In the genomic region with DNA sequence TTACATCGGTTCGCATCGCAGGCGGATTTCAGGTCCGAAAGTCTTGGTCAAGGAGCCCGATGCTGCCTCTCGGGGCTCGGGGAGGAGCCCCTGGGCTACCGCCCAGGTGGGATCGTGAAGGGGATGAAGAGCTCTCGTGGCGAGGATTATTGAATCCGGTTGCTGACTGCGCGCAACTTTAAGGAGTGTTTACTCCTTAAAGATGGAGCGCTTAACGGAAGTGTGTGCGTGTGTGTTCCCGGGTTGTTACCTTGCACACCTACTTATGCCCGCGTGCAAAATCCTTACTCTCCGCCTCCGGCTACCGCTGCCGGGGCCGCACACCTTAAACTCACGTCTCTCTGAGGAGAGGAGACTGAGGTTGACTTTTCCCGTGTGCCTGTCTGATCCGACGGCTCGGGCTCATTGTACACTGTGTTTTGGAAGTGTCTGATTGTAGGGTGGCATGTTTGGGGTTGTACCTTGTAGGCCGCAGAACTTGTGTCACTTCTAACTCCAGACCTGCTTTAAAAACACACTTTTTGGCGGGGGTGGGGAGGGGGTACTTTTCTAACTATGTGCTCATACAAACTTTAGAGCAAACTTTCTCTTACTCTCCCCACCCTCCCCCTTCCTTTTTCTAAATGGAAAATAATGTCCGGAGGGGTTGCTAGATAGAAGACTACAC, we compare ENCODE assay signal across 8 cellular contexts. TPM values are rescaled to one million over a fixed set of nuclear protein-coding genes. Genes with fewer than 3 reads are reported as not detected.
DNase-seq lines count a peak whose midpoint lies in the region; ATAC-seq and TF ChIP-seq lines count a peak whose summit lies in the region.
"Not testable (repeated sequence)": the region's sequence is repeated elsewhere in the genome, so short reads cannot be mapped to it uniquely, and the experiment has no call there.

No MANE protein-coding gene starts in this region.

- CTCF ChIA-PET in AG04450 (lab: Charles Lee) = not testable (repeated sequence)

- H3K27ac ChIP-seq in AG04450 (ENCODE audit: low read depth, low read length) = peak overlapping the region; percentile 31
- H3K27ac ChIP-seq in dorsolateral prefrontal cortex = peak overlapping the region in 58 of 59 donors; percentile 23 to 96 (median 83)
- H3K27ac ChIP-seq in right cardiac atrium (ENCODE audit: low read length) = peak overlapping the region; percentile 54
- peak overlapping the region; percentile 69 for H3K27ac ChIP-seq in muscle layer of duodenum (ENCODE audit: low read length)

- H3K4me1 ChIP-seq in right cardiac atrium (ENCODE audit: control insufficient read depth, insufficient read depth, low read length); muscle layer of duodenum (ENCODE audit: control insufficient read depth in 1 of 2, insufficient read depth in 2 of 2, low read length in 2 of 2): not testable (repeated sequence)

- H3K27me3 ChIP-seq in AG04450 (ENCODE audit: control insufficient read depth, insufficient read depth, low read length); dorsolateral prefrontal cortex; right cardiac atrium (ENCODE audit: control insufficient read depth, insufficient read depth); muscle layer of duodenum (ENCODE audit: low read depth, low read length): not testable (repeated sequence)
- H3K27me3 ChIP-seq in H7 (ENCODE audit: control insufficient read depth, insufficient read depth, low read length) = peaks cover 21% of the 10 kb centered on the region

- ATAC-seq in right cardiac atrium = peak; percentile 24 to 44

- H3K4me3 ChIP-seq in AG04450 (ENCODE audit: low read depth, low read length) (peak overlapping the region; percentile 55), H7 (ENCODE audit: insufficient read depth, low read depth, low read length) (peak overlapping the region; percentile 61), dorsolateral prefrontal cortex (peak overlapping the region; percentile 58 to 86 (median 73)), right cardiac atrium (ENCODE audit: low read length) (peak overlapping the region; percentile 57), muscle layer of duodenum (ENCODE audit: low read depth in 1 of 2, low read length in 2 of 2) (peak overlapping the region; percentile 67 to 78)

- not testable (repeated sequence) for H3K9me3 ChIP-seq in AG04450 (ENCODE audit: control insufficient read depth, insufficient read depth, low read length); right cardiac atrium (ENCODE audit: control insufficient read depth, low read length); muscle layer of duodenum (ENCODE audit: control insufficient read depth in 1 of 2, low read length in 2 of 2)

- TF ChIP-seq CTCF in AG04450 (IDR thresholded peaks at IDR 0.05; ENCODE audit: low read depth, low read length); dorsolateral prefrontal cortex (IDR thresholded peaks at IDR 0.05 in 54 of 56, conservative IDR thresholded peaks at IDR 0.05 in 2 of 56; ENCODE audit: low read depth in 1 of 56, partially characterized antibody in 56 of 56): not testable (repeated sequence)

- DNase-seq in AG04450 (ENCODE audit: low read depth, low spot score) = not testable (repeated sequence)
- DNase-seq in H7 = peak; percentile 74
- peak; percentile 0 for DNase-seq in T follicular helper cell (ENCODE audit: low read depth)
- DNase-seq in activated effector memory CD4-positive, alpha-beta T cell treated with anti-CD3 and anti-CD28 coated beads, Interleukin-2, amount 50 U/mL, for 16 hours = peak; percentile 66
- peak in 2 of 10 donors; percentile 6 to 17 for DNase-seq in dorsolateral prefrontal cortex
- DNase-seq in right cardiac atrium = peak in 1 of 3 donors; percentile 53
- DNase-seq in stimulated activated CD4-positive, alpha-beta T cell treated with anti-CD3 and anti-CD28 coated beads, Interleukin-4, amount 100 ng/mL, for 24 hours = peak; percentile 22

- intact Hi-C loops in dorsolateral prefrontal cortex (cut with DNase I) (loop anchor here (5.0 to 10.0 kb wide), 2 partner anchors 83 to 366 kb away; a partner anchor contains a TSS), right cardiac atrium (cut with DNase I) (loop anchor here in 1 of 4 donors (5.0 kb wide), 1 partner anchor 208 kb away; no protein-coding TSS in a partner anchor)

- POLR2A ChIA-PET in AG04450 (lab: Yijun Ruan, JAX) = interaction anchor here (1.1 to 1.3 kb wide), 2 partner anchors 86 to 88 kb away, joined by 3 to 4 read pairs; a partner anchor contains a TSS

- WGBS in right cardiac atrium = 13% methylated on average over 33 of the region's 34 CpGs

- not testable (repeated sequence) for H3K36me3 ChIP-seq in H7 (replicated peaks; ENCODE audit: control insufficient read depth, insufficient read depth, low read length); muscle layer of duodenum (ENCODE audit: control insufficient read depth in 1 of 2, insufficient read depth in 2 of 2, low read length in 2 of 2)

RNA-seq across cellular contexts. Expression of a gene that starts 38.3 kb away (rescaled TPM):
- polyA plus RNA-seq in AG04450 (2011; rRNA removed) = 14.6 and 15.9 TPM in 2 replicates
- 7.5 and 7.9 TPM in 2 replicates for polyA minus RNA-seq in AG04450 (2011; rRNA and poly(A)+ RNA removed)
- 9.8 and 14.9 TPM in 2 replicates for total RNA-seq in H7 (2014; rRNA removed; shearing (Covaris generic))
- total RNA-seq in dorsolateral prefrontal cortex = 10 to 100 TPM in 9 of 120 experiments, 1 to 10 TPM in 111; 1.7 to 12.4 (median 5.5) TPM
- 10 to 100 TPM in 2 of 4 donors, 1 to 10 TPM in 2; 7.7 to 10.4 (median 9.7) TPM for total RNA-seq in right cardiac atrium
- polyA plus RNA-seq in right cardiac atrium = 6.6 TPM

Comparison
In these comparisons a context has a peak if more than half of its experiments do, and no peak if none do; other contexts are left out.
1. H3K27ac ChIP-seq: peak in every context shown above with its lines; median percentile 83 in dorsolateral prefrontal cortex; 69 in muscle layer of duodenum; 54 in right cardiac atrium; 31 in AG04450.